Comparison of ENCODE assay signal across 8 cellular contexts in the genomic region with DNA sequence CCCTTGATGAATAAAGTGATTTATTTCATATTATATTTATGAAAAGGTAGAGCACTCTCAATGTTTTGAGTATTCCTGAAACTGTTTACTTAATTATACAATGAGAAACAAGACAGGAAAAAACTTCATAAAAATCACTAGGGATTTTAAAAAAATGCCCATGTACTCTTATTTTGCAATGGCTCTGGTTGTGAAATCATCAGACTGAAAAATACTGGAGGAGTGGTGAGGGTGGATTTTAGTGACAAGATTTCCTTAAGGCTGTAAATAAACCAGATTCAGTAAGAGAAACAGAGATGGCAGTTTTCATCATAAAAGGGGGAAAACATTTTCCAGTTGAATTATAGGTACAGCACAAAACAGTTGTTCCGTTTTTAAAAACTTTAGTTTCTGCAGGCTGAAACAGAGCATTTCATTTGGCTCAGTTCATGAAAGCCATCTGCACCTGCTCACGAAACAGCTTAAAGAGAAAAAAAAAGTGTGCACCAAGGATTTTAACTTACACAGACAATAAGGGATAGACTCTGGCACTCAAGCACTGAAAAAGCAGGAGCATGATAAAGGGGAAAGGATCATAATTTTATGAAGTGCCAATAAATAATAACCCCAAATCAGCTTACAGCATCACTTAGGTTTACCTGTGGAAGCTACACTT.
DNase-seq lines count a peak whose midpoint lies in the region; ATAC-seq and TF ChIP-seq lines count a peak whose summit lies in the region.

No MANE protein-coding gene starts in this region.

- DNase-seq in GM23248 (peak; percentile 70), Peyer's patch (no peak), fibroblast of gingiva (ENCODE audit: low read depth) (peak; percentile 63), sigmoid colon (no peak), NCI-H2196 (lab: John Stamatoyannopoulos, UW; ENCODE audit: unreplicated experiment) (no peak), NCI-H774 (lab: John Stamatoyannopoulos, UW) (no peak)

- no peak overlapping the region for H2AFZ ChIP-seq in GM23248

- in situ Hi-C loops in GM23248 (cut with MboI) = no loop called here

- intact Hi-C loops in sigmoid colon (cut with DNase I) = loop anchor here (2.0 to 10.0 kb wide), 3 partner anchors 65 to 318 kb away; a partner anchor contains a TSS

- no peaks in the 10 kb centered on the region for H3K9me3 ChIP-seq in GM23248 (ENCODE audit: low read depth)
- H3K9me3 ChIP-seq in Peyer's patch = no peaks in the 10 kb centered on the region
- no peaks in the 10 kb centered on the region for H3K9me3 ChIP-seq in sigmoid colon

- H4K20me1 ChIP-seq in GM23248 (ENCODE audit: insufficient read depth) = no peaks in the 10 kb centered on the region

- ATAC-seq in HG03135 (IDR thresholded peaks at IDR 0.05; ENCODE audit: unreplicated experiment) = no peak
- no peak for ATAC-seq in HG02885 (IDR thresholded peaks at IDR 0.05; ENCODE audit: poor library complexity, unreplicated experiment)

- H3K4me1 ChIP-seq in GM23248 (ENCODE audit: insufficient read depth) = peaks cover 65% of the 10 kb centered on the region
- peaks cover 0 to 24% (median 0%) of the 10 kb centered on the region in 4 donors for H3K4me1 ChIP-seq in Peyer's patch
- H3K4me1 ChIP-seq in sigmoid colon = peaks cover 0 to 40% (median 35%) of the 10 kb centered on the region in 4 donors

- WGBS in GM23248 (ENCODE audit: low coverage in 1 of 2, low lambda C conversion rate in 2 of 2, missing lambda C conversion rate in 2 of 2), 2 experiments = 15 to 35% methylated on average over 2 of the region's 2 CpGs
- 30 to 37% methylated on average over 2 of the region's 2 CpGs for WGBS in sigmoid colon, 2 donors

- peak overlapping the region; percentile 82 for H3K4me2 ChIP-seq in GM23248 (ENCODE audit: unreplicated experiment)

- H3K27ac ChIP-seq in GM23248 = peak overlapping the region; percentile 93
- H3K27ac ChIP-seq in Peyer's patch = peak overlapping the region; percentile 46 to 90 (median 76)
- peak overlapping the region; percentile 68 to 87 (median 86) for H3K27ac ChIP-seq in sigmoid colon

- H3K9me2 ChIP-seq in GM23248 (ENCODE audit: insufficient read depth) = no peaks in the 10 kb centered on the region

- no peak for TF ChIP-seq EP300 in sigmoid colon (IDR thresholded peaks at IDR 0.05)

- peaks cover 74% of the 10 kb centered on the region for H3F3A ChIP-seq in GM23248 (ENCODE audit: insufficient read depth)

- no peak for TF ChIP-seq CTCF in Peyer's patch (IDR thresholded peaks at IDR 0.05)
- TF ChIP-seq CTCF in sigmoid colon (IDR thresholded peaks at IDR 0.05) = no peak

- H3K79me2 ChIP-seq in GM23248 (ENCODE audit: insufficient read depth) = peaks cover 94% of the 10 kb centered on the region

- H3K36me3 ChIP-seq in GM23248 (ENCODE audit: low read depth) (no peaks in the 10 kb centered on the region), Peyer's patch (no peaks in the 10 kb centered on the region), sigmoid colon (no peaks in the 10 kb centered on the region)

- H3K4me3 ChIP-seq in GM23248 (peak overlapping the region; percentile 71), Peyer's patch (peak overlapping the region in 1 of 4 donors; percentile 57), sigmoid colon (peak overlapping the region in 2 of 4 donors; percentile 48 to 49)

- H3K9ac ChIP-seq in GM23248 = peak overlapping the region; percentile 82

- no peaks in the 10 kb centered on the region for H3K27me3 ChIP-seq in GM23248 (replicated peaks; ENCODE audit: insufficient read depth)
- H3K27me3 ChIP-seq in Peyer's patch = no peaks in the 10 kb centered on the region
- no peaks in the 10 kb centered on the region for H3K27me3 ChIP-seq in sigmoid colon

- TF ChIP-seq POLR2A in Peyer's patch (IDR thresholded peaks at IDR 0.05) (no peak), sigmoid colon (IDR thresholded peaks at IDR 0.05) (no peak)

Comparison
In these comparisons a context has a peak if more than half of its experiments do, and no peak if none do; other contexts are left out.
1. DNase-seq: peak in GM23248 (single experiment) and fibroblast of gingiva (single experiment); none in Peyer's patch (0 of 3), sigmoid colon (single experiment), NCI-H2196 (single experiment) and NCI-H774 (single experiment).
2. Peak in every context shown above with its lines, with median percentiles within 50 percentile points of each other: H3K27ac ChIP-seq.